ENCODE assay signal across 1 cellular context in the genomic region with DNA sequence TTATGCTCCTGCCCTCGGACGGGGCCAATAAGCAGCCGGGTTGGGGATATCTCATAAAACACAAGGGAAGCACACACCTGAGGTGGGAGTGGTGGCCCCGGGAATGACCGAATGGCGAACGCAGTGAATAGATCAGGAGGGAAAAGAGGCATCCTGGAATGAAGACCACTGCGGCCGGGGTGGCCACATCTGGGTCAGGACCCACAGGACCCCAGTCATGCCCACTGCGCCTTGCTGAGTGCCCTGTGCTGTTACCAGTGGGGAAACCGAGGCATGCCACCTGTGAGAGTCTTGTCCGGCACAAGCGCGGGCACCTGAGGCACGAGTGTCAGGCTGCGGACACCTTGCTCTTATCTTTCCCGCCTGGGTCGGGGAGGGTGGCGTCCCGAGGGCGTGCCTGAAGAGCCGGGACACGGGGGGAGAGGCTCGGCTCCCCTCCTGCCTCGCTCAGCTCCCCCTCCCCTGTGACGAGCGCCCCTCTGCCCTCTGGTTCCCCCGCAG.
TF ChIP-seq lines count a peak whose summit lies in the region.

No MANE protein-coding gene starts in this region.

TF ChIP-seq in GM12878, 131 proteins besides CTCF, POLR2A, EP300 and RAD21:
- TF ChIP-seq RUNX3 (IDR thresholded peaks at IDR 0.05; ENCODE audit: low read length) = no peak
